2 cellular contexts compared by ENCODE assay signal in genomic region chr7:31022726-31023125, GRCh38.
TF ChIP-seq lines count a peak whose summit lies in the region.

No MANE protein-coding gene starts in this region.

TF ChIP-seq in IMR-90, 13 proteins besides CTCF, POLR2A, EP300 and RAD21:
- no peak for TF ChIP-seq MXI1 (IDR thresholded peaks at IDR 0.05; ENCODE audit: borderline replicate concordance, low read depth, low read length)
- TF ChIP-seq CHD1 (IDR thresholded peaks at IDR 0.05; ENCODE audit: low read depth, low read length) = no peak
- TF ChIP-seq ELK1 (IDR thresholded peaks at IDR 0.05; ENCODE audit: borderline replicate concordance, low read depth, low read length) = no peak
- no peak for TF ChIP-seq BHLHE40 (IDR thresholded peaks at IDR 0.05; ENCODE audit: low read depth, low read length)
- TF ChIP-seq USF2 (IDR thresholded peaks at IDR 0.05; ENCODE audit: low read depth, low read length) = no peak
- no peak for TF ChIP-seq SMC3 (IDR thresholded peaks at IDR 0.05; ENCODE audit: low read depth, low read length)
- TF ChIP-seq RFX5 (IDR thresholded peaks at IDR 0.05; ENCODE audit: low read depth, low read length) = no peak
- TF ChIP-seq CEBPB (IDR thresholded peaks at IDR 0.05; ENCODE audit: low read depth, low read length) = no peak
- TF ChIP-seq NFE2L2 (IDR thresholded peaks at IDR 0.05; ENCODE audit: low read depth, low read length) = no peak
- TF ChIP-seq MAFK (IDR thresholded peaks at IDR 0.05; ENCODE audit: low read depth, low read length) = no peak
- TF ChIP-seq RCOR1 (IDR thresholded peaks at IDR 0.05; ENCODE audit: insufficient replicate concordance, low read length) = no peak
- no peak for TF ChIP-seq FOS (IDR thresholded peaks at IDR 0.05; ENCODE audit: low read depth, low read length)
- no peak for TF ChIP-seq MAZ (IDR thresholded peaks at IDR 0.05; ENCODE audit: borderline replicate concordance, low read depth, low read length)

TF ChIP-seq in K562, 482 proteins besides CTCF, POLR2A, EP300 and RAD21:
- no peak for TF ChIP-seq RNF219 (CRISPR knock-in tag; IDR thresholded peaks at IDR 0.05)
